Comparison of ENCODE assay signal across 1 cellular context in the genomic region with DNA sequence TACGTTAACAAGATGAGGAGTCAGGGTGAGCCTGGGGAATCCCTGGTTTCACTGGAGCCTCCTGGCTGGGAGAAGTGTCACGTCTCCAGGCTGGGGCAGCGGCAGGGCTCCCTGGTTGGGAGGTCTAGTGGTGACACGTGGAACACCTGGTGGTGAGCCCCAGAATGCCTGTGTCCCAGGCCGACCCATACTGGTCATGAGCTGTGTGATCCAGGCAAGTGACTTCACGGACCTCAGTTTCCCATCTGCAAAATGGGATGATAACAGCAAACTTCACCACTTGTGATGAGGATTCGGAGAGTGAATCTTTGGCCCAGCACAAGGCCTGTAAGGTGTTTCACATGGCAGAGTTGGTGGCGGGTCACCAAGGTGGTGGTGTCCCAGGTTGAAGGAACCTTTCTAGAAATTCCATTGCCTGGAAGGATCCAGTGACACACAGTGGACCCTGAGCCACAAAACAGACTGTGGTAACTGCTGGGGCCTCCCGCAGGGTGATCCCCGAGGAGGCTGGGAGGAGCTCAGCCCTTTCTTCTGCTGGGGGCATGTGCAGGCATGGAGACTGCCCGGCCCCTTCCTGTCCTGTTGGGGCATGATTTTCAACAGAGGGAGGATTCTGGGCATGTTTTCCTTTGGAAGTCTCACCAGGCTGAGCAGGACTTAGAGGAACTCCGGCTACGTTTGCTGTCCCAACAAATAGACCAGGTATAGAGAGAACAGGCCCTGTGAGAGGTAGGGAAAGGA.
TF ChIP-seq lines count a peak whose summit lies in the region.

No MANE protein-coding gene starts in this region.

TF ChIP-seq in K562, 482 proteins besides CTCF, POLR2A, EP300 and RAD21:
- TF ChIP-seq CHD4 (IDR thresholded peaks at IDR 0.05; ENCODE audit: insufficient read depth, insufficient replicate concordance, low read depth, low read length, poor library complexity, severe bottlenecking) (peak; percentile 62), HDAC2 (IDR thresholded peaks at IDR 0.05) (peak; percentile 40; the same call in 1 of the 2 replicates), HNRNPUL1 (IDR thresholded peaks at IDR 0.05; ENCODE audit: low read length) (no peak), KDM1A (IDR thresholded peaks at IDR 0.05) (peak; percentile 53 to 57), TEAD1 (CRISPR knock-in tag; IDR thresholded peaks at IDR 0.05) (no peak), PPARD (CRISPR knock-in tag; IDR thresholded peaks at IDR 0.05) (no peak), EWSR1 (IDR thresholded peaks at IDR 0.05; ENCODE audit: borderline replicate concordance, low read depth, partially characterized antibody) (no peak), GATAD2B (IDR thresholded peaks at IDR 0.05; ENCODE audit: borderline replicate concordance) (no peak), ADNP (tag; IDR thresholded peaks at IDR 0.05) (peak; percentile 80; the same call in 1 of the 2 replicates), ZBTB17 (CRISPR knock-in tag; IDR thresholded peaks at IDR 0.05) (no peak), BCOR (IDR thresholded peaks at IDR 0.05) (peak; percentile 87), TGIF2 (CRISPR knock-in tag; IDR thresholded peaks at IDR 0.05) (no peak), HLTF (IDR thresholded peaks at IDR 0.05) (no peak), ZNF77 (CRISPR knock-in tag; IDR thresholded peaks at IDR 0.05) (no peak), MAZ (CRISPR knock-in tag; conservative IDR thresholded peaks at IDR 0.05 in 1 of 2, IDR thresholded peaks at IDR 0.05 in 1 of 2) (no peak), ZNF165 (CRISPR knock-in tag; IDR thresholded peaks at IDR 0.05; ENCODE audit: borderline replicate concordance) (no peak), RBM25 (IDR thresholded peaks at IDR 0.05; ENCODE audit: low read depth, low read length, severe bottlenecking) (peak; percentile 63), CBX1 (IDR thresholded peaks at IDR 0.05; ENCODE audit: low read depth) (peak; percentile 64; the same call in 1 of the 2 replicates), XRCC3 (IDR thresholded peaks at IDR 0.05) (no peak)
- TF ChIP-seq, protein P1, sequence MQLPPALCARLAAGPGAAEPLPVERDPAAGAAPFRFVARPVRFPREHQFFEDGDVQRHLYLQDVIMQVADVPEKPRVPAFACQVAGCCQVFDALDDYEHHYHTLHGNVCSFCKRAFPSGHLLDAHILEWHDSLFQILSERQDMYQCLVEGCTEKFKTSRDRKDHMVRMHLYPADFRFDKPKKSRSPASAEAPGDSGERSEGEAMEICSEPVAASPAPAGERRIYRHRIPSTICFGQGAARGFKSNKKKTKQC (CRISPR knock-in tag; IDR thresholded peaks at IDR 0.05), result no peak
- TF ChIP-seq, protein P2, sequence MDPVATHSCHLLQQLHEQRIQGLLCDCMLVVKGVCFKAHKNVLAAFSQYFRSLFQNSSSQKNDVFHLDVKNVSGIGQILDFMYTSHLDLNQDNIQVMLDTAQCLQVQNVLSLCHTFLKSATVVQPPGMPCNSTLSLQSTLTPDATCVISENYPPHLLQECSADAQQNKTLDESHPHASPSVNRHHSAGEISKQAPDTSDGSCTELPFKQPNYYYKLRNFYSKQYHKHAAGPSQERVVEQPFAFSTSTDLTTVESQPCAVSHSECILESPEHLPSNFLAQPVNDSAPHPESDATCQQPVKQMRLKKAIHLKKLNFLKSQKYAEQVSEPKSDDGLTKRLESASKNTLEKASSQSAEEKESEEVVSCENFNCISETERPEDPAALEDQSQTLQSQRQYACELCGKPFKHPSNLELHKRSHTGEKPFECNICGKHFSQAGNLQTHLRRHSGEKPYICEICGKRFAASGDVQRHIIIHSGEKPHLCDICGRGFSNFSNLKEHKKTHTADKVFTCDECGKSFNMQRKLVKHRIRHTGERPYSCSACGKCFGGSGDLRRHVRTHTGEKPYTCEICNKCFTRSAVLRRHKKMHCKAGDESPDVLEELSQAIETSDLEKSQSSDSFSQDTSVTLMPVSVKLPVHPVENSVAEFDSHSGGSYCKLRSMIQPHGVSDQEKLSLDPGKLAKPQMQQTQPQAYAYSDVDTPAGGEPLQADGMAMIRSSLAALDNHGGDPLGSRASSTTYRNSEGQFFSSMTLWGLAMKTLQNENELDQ (CRISPR knock-in tag; IDR thresholded peaks at IDR 0.05; ENCODE audit: borderline replicate concordance), result no peak
- TF ChIP-seq, protein P3, sequence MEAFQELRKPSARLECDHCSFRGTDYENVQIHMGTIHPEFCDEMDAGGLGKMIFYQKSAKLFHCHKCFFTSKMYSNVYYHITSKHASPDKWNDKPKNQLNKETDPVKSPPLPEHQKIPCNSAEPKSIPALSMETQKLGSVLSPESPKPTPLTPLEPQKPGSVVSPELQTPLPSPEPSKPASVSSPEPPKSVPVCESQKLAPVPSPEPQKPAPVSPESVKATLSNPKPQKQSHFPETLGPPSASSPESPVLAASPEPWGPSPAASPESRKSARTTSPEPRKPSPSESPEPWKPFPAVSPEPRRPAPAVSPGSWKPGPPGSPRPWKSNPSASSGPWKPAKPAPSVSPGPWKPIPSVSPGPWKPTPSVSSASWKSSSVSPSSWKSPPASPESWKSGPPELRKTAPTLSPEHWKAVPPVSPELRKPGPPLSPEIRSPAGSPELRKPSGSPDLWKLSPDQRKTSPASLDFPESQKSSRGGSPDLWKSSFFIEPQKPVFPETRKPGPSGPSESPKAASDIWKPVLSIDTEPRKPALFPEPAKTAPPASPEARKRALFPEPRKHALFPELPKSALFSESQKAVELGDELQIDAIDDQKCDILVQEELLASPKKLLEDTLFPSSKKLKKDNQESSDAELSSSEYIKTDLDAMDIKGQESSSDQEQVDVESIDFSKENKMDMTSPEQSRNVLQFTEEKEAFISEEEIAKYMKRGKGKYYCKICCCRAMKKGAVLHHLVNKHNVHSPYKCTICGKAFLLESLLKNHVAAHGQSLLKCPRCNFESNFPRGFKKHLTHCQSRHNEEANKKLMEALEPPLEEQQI (IDR thresholded peaks at IDR 0.05), result no peak
